In the genomic region with DNA sequence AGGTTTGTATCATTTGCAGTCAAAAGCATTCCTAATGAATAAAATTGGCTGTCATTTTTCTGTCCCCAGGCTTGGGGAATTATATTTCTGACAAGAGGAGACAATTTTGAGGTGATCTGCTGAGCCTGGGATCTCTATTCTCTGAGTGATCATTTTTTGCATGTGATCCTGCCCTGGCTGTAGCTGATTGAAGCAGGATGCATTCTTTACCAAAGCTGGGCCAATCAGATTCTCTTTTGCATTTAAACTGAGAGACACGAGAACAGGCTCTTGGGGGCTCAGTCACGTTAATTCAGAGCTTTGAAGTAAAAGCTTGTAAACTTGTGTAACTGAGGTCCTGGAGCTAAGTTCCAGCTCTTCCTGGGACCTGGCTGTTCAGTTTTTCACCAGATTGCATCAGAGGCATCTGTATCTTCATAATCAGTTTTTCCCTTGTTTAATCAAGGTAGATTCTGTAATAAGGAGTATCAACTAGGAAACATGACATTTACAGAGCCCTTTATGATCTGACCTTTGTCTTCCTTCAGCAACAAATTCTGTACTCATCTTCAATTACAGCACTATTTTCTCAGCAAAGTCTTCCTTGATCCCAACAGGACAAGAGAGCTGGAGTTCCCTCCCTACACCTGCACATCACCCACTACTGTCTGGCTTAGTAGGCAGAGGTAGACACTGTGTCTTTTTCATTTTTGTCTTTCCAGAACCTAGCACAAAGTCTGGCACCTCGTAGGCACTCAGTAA, we compare ENCODE assay signal across 21 cellular contexts. TPM values are rescaled to one million over a fixed set of nuclear protein-coding genes. Genes with fewer than 3 reads are reported as not detected.
DNase-seq lines count a peak whose midpoint lies in the region; ATAC-seq and TF ChIP-seq lines count a peak whose summit lies in the region.
"Had no signal": no experiment of that assay in that cellular context is flagged by ENCODE, and none has a peak within 500 bp of the region (broad histone marks: within the 10 kb centered on the region; RNA-seq: fewer than 3 reads in every experiment).

No MANE protein-coding gene starts in this region.

- no peak for TF ChIP-seq CTCF in IMR-90 (conservative IDR thresholded peaks at IDR 0.05; ENCODE audit: low read depth, low read length)
- TF ChIP-seq CTCF in chondrocyte (IDR thresholded peaks at IDR 0.05), result no peak

- peak overlapping the region; percentile 39 for H2AFZ ChIP-seq in IMR-90 (replicated peaks; ENCODE audit: low read length, poor library complexity)

- H3K9me3 ChIP-seq in IMR-90 (ENCODE audit: control insufficient read depth, insufficient read depth, low read length), result no peaks in the 10 kb centered on the region
- H3K9me3 ChIP-seq: esophagus muscularis mucosa, testis had no signal

- DNase-seq in AG20443 (ENCODE audit: low spot score), result peak; percentile 29
- peak; percentile 21 for DNase-seq in IMR-90
- no peak for DNase-seq in chondrocyte (ENCODE audit: low spot score)
- DNase-seq in left colon, result no peak
- no peak for DNase-seq in RPMI8226
- DNase-seq in NAMALWA (ENCODE audit: low spot score), result no peak
- no peak for DNase-seq in NK-92 (lab: John Stamatoyannopoulos, UW; ENCODE audit: unreplicated experiment)
- DNase-seq: activated gamma-delta T cell treated with Interleukin-2 at 50 U/mL for 16 hours; dermis blood vessel endothelial cell; DND-41; hypothalamus; NCI-H526; stimulated activated CD4-positive, alpha-beta T cell treated with anti-CD3 and anti-CD28 coated beads, Interleukin-2, amount 100 ng/mL, for 48 hours; T-helper 1 cell; testis had no signal

- no peaks in the 10 kb centered on the region for H4K20me1 ChIP-seq in IMR-90 (ENCODE audit: insufficient read depth, low read length)

- H2AK9ac ChIP-seq in IMR-90 (replicated peaks; ENCODE audit: low read depth, low read length, poor library complexity), result no peak overlapping the region

- peak overlapping the region; percentile 65; the same call in 1 of the 2 replicates for H2BK120ac ChIP-seq in IMR-90 (ENCODE audit: low read depth, low read length)

- H3K9ac ChIP-seq in IMR-90 (ENCODE audit: low read depth, low read length), result no peak overlapping the region

- no CpG with 5 or more reads among the region's 3 CpGs for WGBS in IMR-90 (ENCODE audit: extremely low coverage in 2 of 2, insufficient read length in 1 of 2), 2 experiments

- H2AK5ac ChIP-seq in IMR-90 (ENCODE audit: low read depth, low read length), result no peak overlapping the region

- TF ChIP-seq RAD21 in IMR-90 (IDR thresholded peaks at IDR 0.05; ENCODE audit: low read length), result no peak

- peak overlapping the region; percentile 35; the same call in 1 of the 2 replicates for H4K5ac ChIP-seq in IMR-90 (ENCODE audit: low read depth, low read length)

- no peaks in the 10 kb centered on the region for H3K9me3 Mint-ChIP-seq in chondrocyte (ENCODE audit: low read depth)

- H3K27ac ChIP-seq in IMR-90 (ENCODE audit: insufficient read depth, low read length), result no peak overlapping the region
- H3K27ac ChIP-seq: C4-2B, esophagus muscularis mucosa, testis had no signal

- no peaks in the 10 kb centered on the region for H3K36me3 ChIP-seq in IMR-90 (ENCODE audit: control insufficient read depth, insufficient read depth, low read length)
- H3K36me3 ChIP-seq: esophagus muscularis mucosa had no signal

- CTCF ChIA-PET in IMR-90 (lab: Yijun Ruan, JAX), result no interaction called here

- H3K18ac ChIP-seq in IMR-90 (ENCODE audit: low read depth, low read length), result no peak overlapping the region; the same call in 1 of the 2 replicates

- H3K4me2 ChIP-seq in IMR-90 (ENCODE audit: low read depth, low read length), result peak overlapping the region; percentile 35; the same call in 1 of the 2 replicates

- H3K36me3 Mint-ChIP-seq in chondrocyte (ENCODE audit: low read depth), result no peaks in the 10 kb centered on the region
- H3K36me3 Mint-ChIP-seq: brain had no signal

- no peak overlapping the region for H3K4me3 ChIP-seq in IMR-90 (ENCODE audit: insufficient read depth, low read depth, low read length)
- H3K4me3 ChIP-seq: esophagus muscularis mucosa, testis had no signal

- H4K91ac ChIP-seq in IMR-90 (ENCODE audit: insufficient read depth, low read depth, low read length), result no peak overlapping the region

- no peak for TF ChIP-seq POLR2A in IMR-90 (IDR thresholded peaks at IDR 0.05; ENCODE audit: low read depth, low read length)

- H3K23ac ChIP-seq in IMR-90 (ENCODE audit: low read depth, low read length), result peak overlapping the region; percentile 11; the same call in 1 of the 2 replicates

- H3K79me1 ChIP-seq in IMR-90 (ENCODE audit: low read depth in 1 of 2, low read length in 2 of 2), result no peaks in the 10 kb centered on the region

- no peak overlapping the region for H3K56ac ChIP-seq in IMR-90 (ENCODE audit: extremely low read depth, insufficient read depth, low read length)

- ATAC-seq in IMR-90 (ENCODE audit: low read depth) (no peak), left colon (peak; percentile 78), HG03521 (IDR thresholded peaks at IDR 0.05; ENCODE audit: unreplicated experiment) (no peak)
- ATAC-seq: sciatic nerve had no signal

- no peak overlapping the region for H3K4me3 Mint-ChIP-seq in chondrocyte (ENCODE audit: unreplicated experiment)
- H3K4me3 Mint-ChIP-seq: brain had no signal

- no peak overlapping the region for H2BK5ac ChIP-seq in IMR-90 (ENCODE audit: low read depth, low read length, poor library complexity, severe bottlenecking)

- 0 out of 2 replicates have a peak overlapping the region, but pooled peaks have one; percentile 19 for H3K4ac ChIP-seq in IMR-90 (ENCODE audit: low read depth, low read length)

- H4K8ac ChIP-seq in IMR-90 (ENCODE audit: low read depth in 2 of 2, low read length in 2 of 2), result peak overlapping the region in 1 of 2 experiments; percentile 6; a peak in 1 of 4 replicates

- POLR2A ChIA-PET in IMR-90 (lab: Charles Lee; ENCODE audit: unreplicated experiment), result no interaction called here

- H3K9me1 ChIP-seq in IMR-90 (ENCODE audit: insufficient read depth, low read length), result no peaks in the 10 kb centered on the region

- H3K4me1 ChIP-seq in IMR-90 (ENCODE audit: control insufficient read depth, insufficient read depth, low read length), result peaks cover 9% of the 10 kb centered on the region

- BruUV-seq in IMR-90 (replicated peaks; lab: Mats Ljungman, UMichigan), result no TSS peak

- peak overlapping the region; percentile 24 for H3K27ac Mint-ChIP-seq in chondrocyte (ENCODE audit: unreplicated experiment)

- H2BK15ac ChIP-seq in IMR-90 (ENCODE audit: low read depth, low read length), result no peak overlapping the region; the same call in 2 of the 3 replicates

- in situ Hi-C loops in IMR-90 (cut with MboI; ENCODE audit: low sequenced_read_pairs), result no loop called here

- intact Hi-C loops in IMR-90 (cut with micrococcal nuclease) (no loop called here), left colon (cut with DNase I, micrococcal nuclease) (no loop called here)

- dilution Hi-C loops in IMR-90 (cut with HindIII; ENCODE audit: low sequenced_read_pairs, unreplicated experiment), result no loop called here

- H2BK20ac ChIP-seq in IMR-90 (ENCODE audit: low read depth, low read length), result peak overlapping the region; percentile 81; the same call in 1 of the 2 replicates

- peaks cover 11% of the 10 kb centered on the region for H3K4me1 Mint-ChIP-seq in chondrocyte (ENCODE audit: low read depth)

- H3K14ac ChIP-seq in IMR-90 (replicated peaks; ENCODE audit: low read depth, low read length), result 0 out of 2 replicates have a peak overlapping the region, but pooled peaks have one; percentile 0

- no peaks in the 10 kb centered on the region for H3K27me3 Mint-ChIP-seq in chondrocyte (ENCODE audit: low read depth)

- no peaks in the 10 kb centered on the region for H3K27me3 ChIP-seq in IMR-90 (ENCODE audit: control insufficient read depth, insufficient read depth, low read length)
- H3K27me3 ChIP-seq: esophagus muscularis mucosa, testis had no signal

TF ChIP-seq in IMR-90, 13 proteins besides CTCF, POLR2A, EP300 and RAD21:
- TF ChIP-seq CEBPB (IDR thresholded peaks at IDR 0.05; ENCODE audit: low read depth, low read length), result peak; percentile 62; the same call in 1 of the 2 replicates
- TF ChIP-seq BHLHE40 (IDR thresholded peaks at IDR 0.05; ENCODE audit: low read depth, low read length), result no peak

RNA-seq across cellular contexts. Expression of a gene that starts 35.0 kb away (rescaled TPM):
- total RNA-seq in IMR-90 (2012; rRNA removed) (not detected in 2 replicates), chondrocyte (not detected in 3 replicates), left colon (not detected)
- not detected in 2 replicates for polyA plus RNA-seq in IMR-90 (2012; rRNA removed)
- polyA plus RNA-seq in IMR-90 (2012; cell fraction: cytosol; rRNA removed), result not detected in 2 replicates
- polyA plus RNA-seq in IMR-90 (2012; cell fraction: nucleus; rRNA removed; ENCODE audit: low replicate concordance), result 0.08 TPM in 1 of 2 replicates, not detected in the other
- total RNA-seq: dermis blood vessel endothelial cell, omental fat pad, sciatic nerve had no signal

RNA-seq across cellular contexts. Expression of a gene that starts 35.0 kb away (rescaled TPM):
- total RNA-seq in IMR-90 (2012; rRNA removed), result 28.3 and 33.1 TPM in 2 replicates
- polyA plus RNA-seq in IMR-90 (2012; rRNA removed), result 16.0 and 16.7 TPM in 2 replicates
- polyA plus RNA-seq in IMR-90 (2012; cell fraction: cytosol; rRNA removed), result 5.9 and 12.5 TPM in 2 replicates
- polyA plus RNA-seq in IMR-90 (2012; cell fraction: nucleus; rRNA removed; ENCODE audit: low replicate concordance), result 40.8 and 46.2 TPM in 2 replicates
- total RNA-seq in chondrocyte, result 27.7 to 31.9 TPM (median 28.8 TPM) in 3 replicates
- total RNA-seq in left colon, result 10 to 100 TPM; 18.1 to 23.8 TPM

Comparison
In these comparisons a context has a peak if more than half of its experiments do, and no peak if none do; other contexts are left out.
1. DNase-seq: peak in AG20443 (single experiment) and IMR-90 (single experiment); none in chondrocyte (single experiment), left colon (0 of 2), RPMI8226 (single experiment), NAMALWA (single experiment) and NK-92 (single experiment).